Comparison of ENCODE assay signal across 30 cellular contexts in the genomic region with DNA sequence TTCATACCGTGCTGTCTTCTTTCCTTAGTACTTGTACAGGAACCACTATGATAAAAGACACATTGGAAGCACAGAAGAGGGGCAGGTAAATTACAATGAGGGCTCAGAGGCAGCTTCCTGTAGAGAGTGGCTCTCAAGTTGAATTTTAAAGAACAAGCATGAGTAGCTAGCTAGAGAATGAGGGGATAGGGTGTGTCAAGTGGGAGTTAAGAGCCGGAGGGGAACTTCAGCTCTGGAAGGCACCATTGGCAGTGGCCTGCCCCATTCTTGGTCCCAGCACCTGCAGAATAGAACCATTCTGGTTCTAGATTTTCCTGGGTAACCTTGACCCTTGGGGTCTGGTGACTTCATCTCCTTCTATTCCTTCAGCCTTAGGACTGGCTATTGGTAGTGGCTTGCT.
"Had no signal": no experiment of that assay in that cellular context is flagged by ENCODE, and none has a peak within 500 bp of the region (broad histone marks: within the 10 kb centered on the region; RNA-seq: fewer than 3 reads in every experiment).

No MANE protein-coding gene starts in this region.

- H3K36me3 Mint-ChIP-seq: activated naive CD8-positive, alpha-beta T cell treated with anti-CD3 and anti-CD28 coated beads for 36 hours had no signal

- H3K36me3 ChIP-seq: brain microvascular endothelial cell, SJSA1 had no signal

- H3K27me3 ChIP-seq: brain microvascular endothelial cell, SJSA1 had no signal

- H3K9me3 ChIP-seq: SJSA1, SK-N-SH had no signal

- DNase-seq: activated CD4-positive, alpha-beta T cell treated with anti-CD3 and anti-CD28 coated beads, Interleukin-2, amount 10 ng/mL, durations not matched to agents 24 days and 14 days; activated CD4-positive, alpha-beta T cell treated with anti-CD3 and anti-CD28 coated beads, Interleukin-2, amount 50 U/mL, for 4 hours; activated CD8-positive, alpha-beta T cell treated with anti-CD3 and anti-CD28 coated beads for 36 hours; activated effector memory CD4-positive, alpha-beta T cell treated with anti-CD3 and anti-CD28 coated beads, Interleukin-2, amount 50 U/mL, for 16 hours; activated naive CD4-positive, alpha-beta T cell; activated naive CD4-positive, alpha-beta T cell treated with anti-CD3 and anti-CD28 coated beads, Interleukin-2, amount 50 U/mL, for 16 hours; activated naive CD8-positive, alpha-beta T cell treated with anti-CD3 and anti-CD28 coated beads for 36 hours; activated T-cell treated with anti-CD3 and anti-CD28 coated beads, Interleukin-2, amount 50 U/mL, for 1 hour; activated T-cell treated with anti-CD3 and anti-CD28 coated beads, Interleukin-2, amount 50 U/mL, for 72 hours; amniotic stem cell; aorta; brain microvascular endothelial cell; central memory CD4-positive, alpha-beta T cell; MM.1S; MV-4-11; NCI-H1092; NCI-H1436 treated with DMSO at 0.1 percent for 48 hours; NCI-H1694 treated with DMSO at 0.1 percent for 48 hours; NCI-H2081; NCI-H446; RPMI8226; SHP77 treated with DMSO at 0.1 percent for 48 hours; SK-N-SH had no signal

- H3K4me3 Mint-ChIP-seq: activated CD4-positive, alpha-beta T cell treated with anti-CD3 and anti-CD28 coated beads, Interleukin-2, amount 10 ng/mL, durations not matched to agents 24 days and 14 days; activated CD8-positive, alpha-beta T cell treated with anti-CD3 and anti-CD28 coated beads for 36 hours; activated naive CD8-positive, alpha-beta T cell treated with anti-CD3 and anti-CD28 coated beads for 36 hours; activated T-cell treated with anti-CD3 and anti-CD28 coated beads, Interleukin-2, amount 50 U/mL, for 72 hours; activated T-helper 17 cell treated with anti-CD3 and anti-CD28 coated beads, Interleukin-2, amount 50 U/mL, for 72 hours; T-helper 1 cell treated with Interleukin-12 subunit alpha and Interleukin-12 subunit beta and Interleukin-4 antibody, amounts not matched to agents 30 μg/mL and 1 μg/mL, for 36 hours; T-helper 2 cell treated with Interferon-gamma antibody and Interleukin-4, amounts not matched to agents 5 μg/mL and 100 μg/mL, for 36 hours had no signal

- ATAC-seq: activated CD8-positive, alpha-beta T cell treated with anti-CD3 and anti-CD28 coated beads for 36 hours; activated T-cell treated with anti-CD3 and anti-CD28 coated beads, Interleukin-2, amount 50 U/mL, for 72 hours; activated T-helper 17 cell treated with anti-CD3 and anti-CD28 coated beads, Interleukin-2, amount 50 U/mL, for 72 hours; Panc1 had no signal

- H3K27me3 Mint-ChIP-seq: activated CD4-positive, alpha-beta T cell treated with anti-CD3 and anti-CD28 coated beads, Interleukin-2, amount 10 ng/mL, durations not matched to agents 24 days and 14 days had no signal

- H3K9ac ChIP-seq: KMS-11, SK-N-SH had no signal

- H3K9me3 Mint-ChIP-seq: activated CD4-positive, alpha-beta T cell treated with anti-CD3 and anti-CD28 coated beads, Interleukin-2, amount 10 ng/mL, durations not matched to agents 24 days and 14 days; activated CD8-positive, alpha-beta T cell treated with anti-CD3 and anti-CD28 coated beads for 36 hours; activated naive CD8-positive, alpha-beta T cell treated with anti-CD3 and anti-CD28 coated beads for 36 hours; activated T-helper 17 cell treated with anti-CD3 and anti-CD28 coated beads, Interleukin-2, amount 50 U/mL, for 72 hours; T-helper 1 cell treated with Interleukin-12 subunit alpha and Interleukin-12 subunit beta and Interleukin-4 antibody, amounts not matched to agents 30 μg/mL and 1 μg/mL, for 36 hours; T-helper 2 cell treated with Interferon-gamma antibody and Interleukin-4, amounts not matched to agents 5 μg/mL and 100 μg/mL, for 36 hours had no signal

- H3K27ac ChIP-seq: brain microvascular endothelial cell, KMS-11, SJSA1 had no signal

- H3K4me2 ChIP-seq: KMS-11, SK-N-SH had no signal

- H3K9me2 ChIP-seq: SK-N-SH had no signal

- H3K4me3 ChIP-seq: SJSA1 had no signal

- FAIRE-seq: TTC549 had no signal

- H3K27ac Mint-ChIP-seq: activated CD4-positive, alpha-beta T cell treated with anti-CD3 and anti-CD28 coated beads, Interleukin-2, amount 10 ng/mL, durations not matched to agents 24 days and 14 days; activated CD8-positive, alpha-beta T cell treated with anti-CD3 and anti-CD28 coated beads for 36 hours; activated naive CD8-positive, alpha-beta T cell treated with anti-CD3 and anti-CD28 coated beads for 36 hours; activated T-cell treated with anti-CD3 and anti-CD28 coated beads, Interleukin-2, amount 50 U/mL, for 72 hours; activated T-helper 17 cell treated with anti-CD3 and anti-CD28 coated beads, Interleukin-2, amount 50 U/mL, for 72 hours; T-helper 1 cell treated with Interleukin-12 subunit alpha and Interleukin-12 subunit beta and Interleukin-4 antibody, amounts not matched to agents 30 μg/mL and 1 μg/mL, for 36 hours; T-helper 2 cell treated with Interferon-gamma antibody and Interleukin-4, amounts not matched to agents 5 μg/mL and 100 μg/mL, for 36 hours had no signal

- H3K4me1 Mint-ChIP-seq: activated naive CD8-positive, alpha-beta T cell treated with anti-CD3 and anti-CD28 coated beads for 36 hours; activated T-helper 17 cell treated with anti-CD3 and anti-CD28 coated beads, Interleukin-2, amount 50 U/mL, for 72 hours had no signal
